In genomic region chr9:98989036-98990000, GRCh38 we compare ENCODE assay signal across 8 cellular contexts. TPM values are rescaled to one million over a fixed set of nuclear protein-coding genes. Genes with fewer than 3 reads are reported as not detected.
DNase-seq lines count a peak whose midpoint lies in the region; ATAC-seq and TF ChIP-seq lines count a peak whose summit lies in the region.

No MANE protein-coding gene starts in this region.

- H2AFZ ChIP-seq in PC-9 = no peak overlapping the region

- no peaks in the 10 kb centered on the region for H3K79me2 ChIP-seq in PC-9 (ENCODE audit: low read depth)

- peak in 2 of 4 donors; percentile 40 to 59 for TF ChIP-seq EP300 in sigmoid colon (IDR thresholded peaks at IDR 0.05)

- whole genome bisulfite sequencing in sigmoid colon, 2 donors = 81 to 82% methylated on average over 13 of the region's 13 CpGs

- ATAC-seq in HG03095 (IDR thresholded peaks at IDR 0.05; ENCODE audit: unreplicated experiment) (no peak), GM19395 (IDR thresholded peaks at IDR 0.05; ENCODE audit: unreplicated experiment) (no peak), HG03521 (IDR thresholded peaks at IDR 0.05; ENCODE audit: unreplicated experiment) (no peak), GM19324 (IDR thresholded peaks at IDR 0.05; ENCODE audit: low FRiP score, unreplicated experiment) (no peak)

- H3K27ac ChIP-seq in PC-9 = no peak overlapping the region
- peak overlapping the region; percentile 55 to 89 (median 78) for H3K27ac ChIP-seq in sigmoid colon

- H3K36me3 ChIP-seq in PC-9 (ENCODE audit: low read depth) (no peaks in the 10 kb centered on the region), sigmoid colon (peaks cover 0 to 7% (median 0%) of the 10 kb centered on the region in 4 donors)

- no peak for TF ChIP-seq POLR2A in sigmoid colon (IDR thresholded peaks at IDR 0.05)

- no peak for DNase-seq in GM12864 (ENCODE audit: low read depth)
- DNase-seq in PC-9 = peak; percentile 14 to 78
- peak; percentile 97 for DNase-seq in fibroblast of peridontal ligament (ENCODE audit: extremely low read depth)
- peak; percentile 92 for DNase-seq in sigmoid colon

- POLR2A ChIA-PET in PC-9 (lab: Charles Lee; ENCODE audit: unreplicated experiment) = no interaction called here

- TF ChIP-seq CTCF in GM12864 (IDR thresholded peaks at IDR 0.05; ENCODE audit: low read depth, low read length, missing control alignments) = peak; percentile 15
- TF ChIP-seq CTCF in PC-9 (conservative IDR thresholded peaks at IDR 0.05) = peak; percentile 55
- no peak for TF ChIP-seq CTCF in sigmoid colon (IDR thresholded peaks at IDR 0.05)

- no peak overlapping the region for H3K4me3 ChIP-seq in GM12864 (ENCODE audit: low read depth, low read length)
- H3K4me3 ChIP-seq in PC-9 = no peak overlapping the region
- H3K4me3 ChIP-seq in sigmoid colon = no peak overlapping the region

- peaks cover 12% of the 10 kb centered on the region; the same call in 1 of the 2 replicates for H3K4me1 ChIP-seq in PC-9 (replicated peaks; ENCODE audit: insufficient read depth)
- peaks cover 0 to 63% (median 54%) of the 10 kb centered on the region in 4 donors for H3K4me1 ChIP-seq in sigmoid colon

- intact Hi-C loops in PC-9 (cut with micrococcal nuclease; ENCODE audit: unreplicated experiment) (no loop called here), sigmoid colon (cut with DNase I) (no loop called here)

- BruUV-seq in PC-9 (replicated peaks; lab: Mats Ljungman, UMichigan) = no TSS peak

- CTCF ChIA-PET in PC-9 (lab: Charles Lee) = interaction anchor here (1.2 kb wide), 1 partner anchor 9 kb away, joined by 3 read pairs; no protein-coding TSS in a partner anchor

- peak overlapping the region; percentile 29 for H3K4me2 ChIP-seq in PC-9

- no peaks in the 10 kb centered on the region for H4K20me1 ChIP-seq in PC-9 (ENCODE audit: insufficient read depth)

- H3K27me3 ChIP-seq in PC-9 (ENCODE audit: insufficient read depth, low read depth) = no peaks in the 10 kb centered on the region
- H3K27me3 ChIP-seq in sigmoid colon = no peaks in the 10 kb centered on the region

- H3K9me3 ChIP-seq in PC-9 (ENCODE audit: insufficient read depth, low read depth) = no peaks in the 10 kb centered on the region
- H3K9me3 ChIP-seq in sigmoid colon = no peaks in the 10 kb centered on the region

- peaks cover 11% of the 10 kb centered on the region; the same call in 1 of the 2 replicates for H3F3A ChIP-seq in PC-9 (ENCODE audit: insufficient read depth, low read depth)

- H3K9me2 ChIP-seq in PC-9 (ENCODE audit: insufficient read depth) = no peaks in the 10 kb centered on the region

RNA-seq across cellular contexts. Expression of gene COL15A1, which starts 45.6 kb away (rescaled TPM):
- not detected in 2 replicates for total RNA-seq in PC-9 (2021)
- 100 to 1,000 TPM in 1 of 4 donors, 10 to 100 TPM in 3; 21.4 to 104 (median 58.0) TPM for total RNA-seq in sigmoid colon
- 1 to 10 TPM in 2 of 3 donors, under 1 TPM in 1; under 0.01 to 7.1 (median 1.8) TPM for polyA plus RNA-seq in sigmoid colon

Comparison
In these comparisons a context has a peak if more than half of its experiments do, and no peak if none do; other contexts are left out.
1. CTCF ChIP-seq: peak in GM12864 (single experiment) and PC-9 (single experiment); none in sigmoid colon (0 of 4).
2. RNA of gene COL15A1, which starts 45.6 kb away (total RNA-seq): 21.4 to 104 TPM in sigmoid colon; not detected in PC-9; every median in the first group is over 10 times any median in the second.